ENCODE assay signal across 23 cellular contexts in genomic region chr16:69769404-69769803, GRCh38.
"Had no signal": no experiment of that assay in that cellular context is flagged by ENCODE, and none has a peak within 500 bp of the region (broad histone marks: within the 10 kb centered on the region; RNA-seq: fewer than 3 reads in every experiment).

No MANE protein-coding gene starts in this region.

- H3K4me1 ChIP-seq: parathyroid adenoma, psoas muscle, sigmoid colon, vagina had no signal

- ATAC-seq: natural killer cell; psoas muscle; right cardiac atrium; right lobe of liver; stimulated activated effector memory CD8-positive, alpha-beta T cell treated with anti-CD3 and anti-CD28 coated beads, Interleukin-12 subunit alpha, Interleukin-12 subunit beta, amount 100 ng/mL, for 72 hours; stimulated activated naive B cell treated with anti-CD40 and anti-IgM and Interleukin-4, amounts not matched to agents 10 μg/mL and 1 μg/mL and 100 μg/mL, for 72 hours had no signal

- H3K9ac ChIP-seq: neural progenitor cell, parathyroid adenoma had no signal

- H3K27ac ChIP-seq: neural progenitor cell, ovary, parathyroid adenoma, psoas muscle, right lobe of liver, sigmoid colon, stomach, thoracic aorta, tibial artery, transverse colon, vagina had no signal

- H3K27me3 ChIP-seq: neural progenitor cell, ovary, right lobe of liver, sigmoid colon, stomach, tibial artery, transverse colon, vagina had no signal

- H3K36me3 ChIP-seq: neural progenitor cell, ovary, right lobe of liver, sigmoid colon, stomach, thoracic aorta, tibial artery, transverse colon, vagina had no signal

- H2AFZ ChIP-seq: neural progenitor cell, parathyroid adenoma had no signal

- DNase-seq: natural killer cell; occipital lobe; ovary; posterior cingulate gyrus; psoas muscle; right cardiac atrium; right lobe of liver; sigmoid colon; small intestine; stimulated activated CD4-positive, alpha-beta T cell treated with anti-CD3 and anti-CD28 coated beads, Interleukin-15, amount 100 ng/mL, for 24 hours; stimulated activated CD4-positive, alpha-beta T cell treated with anti-CD3 and anti-CD28 coated beads, Interleukin-2, amount 100 ng/mL, for 24 hours; stimulated activated CD4-positive, alpha-beta T cell treated with anti-CD3 and anti-CD28 coated beads, Interleukin-2, amount 100 ng/mL, for 48 hours; stimulated activated CD4-positive, alpha-beta T cell treated with anti-CD3 and anti-CD28 coated beads, Interleukin-4, amount 100 ng/mL, for 24 hours; stimulated activated naive B cell treated with anti-CD40 and anti-IgM and Interleukin-4, amounts not matched to agents 10 μg/mL and 1 μg/mL and 100 μg/mL, for 72 hours; stimulated activated naive CD4-positive, alpha-beta T cell treated with Interleukin-2 at 50 U/mL for 16 hours; stomach; tibial artery; transverse colon had no signal

- H3K9me3 ChIP-seq: ovary, psoas muscle, right lobe of liver, sigmoid colon, stomach, thoracic aorta, tibial artery, transverse colon, vagina had no signal

- H3K4me3 ChIP-seq: neural progenitor cell, ovary, psoas muscle, right lobe of liver, sigmoid colon, stomach, thoracic aorta, tibial artery, transverse colon, vagina had no signal

- H3K4me2 ChIP-seq: neural progenitor cell had no signal
